Comparison of ENCODE assay signal across 17 cellular contexts in the genomic region with DNA sequence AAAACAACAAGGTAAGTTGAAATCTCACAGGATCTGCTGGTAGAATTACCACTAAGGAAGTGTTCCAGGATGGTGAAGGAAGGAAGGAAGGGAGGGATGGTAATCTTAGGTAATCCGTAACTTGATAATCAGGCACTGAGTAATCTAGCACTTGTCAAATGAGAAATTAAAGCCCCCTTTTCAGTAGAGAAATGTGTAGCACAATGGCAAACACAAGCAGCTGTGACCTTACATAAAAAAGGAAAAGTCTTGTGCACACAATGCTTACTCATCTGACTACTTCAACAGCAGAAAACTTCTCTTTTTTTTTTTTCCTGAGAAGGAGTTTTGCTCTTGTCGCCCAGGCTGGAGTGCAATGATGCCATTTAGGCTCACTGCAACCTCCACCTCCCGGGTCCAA. TPM values are rescaled to one million over a fixed set of nuclear protein-coding genes. Genes with fewer than 3 reads are reported as not detected.
DNase-seq lines count a peak whose midpoint lies in the region; ATAC-seq, FAIRE-seq and TF ChIP-seq lines count a peak whose summit lies in the region.
"Had no signal": no experiment of that assay in that cellular context is flagged by ENCODE, and none has a peak within 500 bp of the region (broad histone marks: within the 10 kb centered on the region; RNA-seq: fewer than 3 reads in every experiment).

No MANE protein-coding gene starts in this region.

- no peak for ATAC-seq in effector memory CD8-positive, alpha-beta T cell (replicated peaks)
- ATAC-seq in GM18858 (IDR thresholded peaks at IDR 0.05; ENCODE audit: unreplicated experiment): no peak
- ATAC-seq in GM19035 (IDR thresholded peaks at IDR 0.05; ENCODE audit: unreplicated experiment): no peak
- ATAC-seq: mucosa of descending colon had no signal

- dilution Hi-C loops in mammary epithelial cell (cut with HindIII; ENCODE audit: low sequenced_read_pairs): no loop called here

- H3K4me1 ChIP-seq in OCI-LY3 (ENCODE audit: low read length) (peaks cover 14% of the 10 kb centered on the region), mammary epithelial cell (ENCODE audit: insufficient read depth, low read length) (no peaks in the 10 kb centered on the region)
- H3K4me1 ChIP-seq: BE2C, prostate gland, SJSA1 had no signal

- no peak for TF ChIP-seq CTCF in CD14-positive monocyte (IDR thresholded peaks at IDR 0.05)
- no peak for TF ChIP-seq CTCF in OCI-LY3 (IDR thresholded peaks at IDR 0.05; ENCODE audit: low read depth, low read length)
- TF ChIP-seq CTCF in mammary epithelial cell (conservative IDR thresholded peaks at IDR 0.05 in 1 of 2, IDR thresholded peaks at IDR 0.05 in 1 of 2; ENCODE audit: extremely low read depth in 1 of 2, insufficient read depth in 1 of 2, low read depth in 1 of 2, low read length in 2 of 2): no peak

- H3K4me3 ChIP-seq in OCI-LY3 (ENCODE audit: low read length): no peak overlapping the region
- no peak overlapping the region for H3K4me3 ChIP-seq in mammary epithelial cell (replicated peaks in 1 of 3; ENCODE audit: insufficient read depth in 1 of 3, low read depth in 2 of 3, low read length in 3 of 3)
- H3K4me3 ChIP-seq: mucosa of descending colon, prostate gland, SJSA1, stomach had no signal

- H4K20me1 ChIP-seq in OCI-LY3 (ENCODE audit: insufficient read depth, low read length): no peaks in the 10 kb centered on the region
- no peaks in the 10 kb centered on the region for H4K20me1 ChIP-seq in mammary epithelial cell (ENCODE audit: insufficient read depth, low read length)

- H3K4me1 Mint-ChIP-seq in CD14-positive monocyte: peaks cover 18% of the 10 kb centered on the region
- H3K4me1 Mint-ChIP-seq in effector memory CD8-positive, alpha-beta T cell (ENCODE audit: low read depth in 2 of 2): peaks cover 1 to 6% of the 10 kb centered on the region in 2 donors

- CTCF ChIA-PET in mammary epithelial cell (lab: Charles Lee; ENCODE audit: low non-redundant PET): no interaction called here

- no peaks in the 10 kb centered on the region for H3K9me3 ChIP-seq in OCI-LY3 (ENCODE audit: insufficient read depth, low read length)
- H3K9me3 ChIP-seq in mammary epithelial cell (replicated peaks; ENCODE audit: insufficient read depth, low read length): no peaks in the 10 kb centered on the region
- H3K9me3 ChIP-seq: BE2C, mucosa of descending colon, prostate gland, SJSA1, stomach had no signal

- WGBS in mammary epithelial cell (ENCODE audit: low coverage, missing lambda C conversion rate): 90% methylated on average over 3 of the region's 3 CpGs

- H3K27me3 ChIP-seq in OCI-LY3 (ENCODE audit: low read depth, low read length) (no peaks in the 10 kb centered on the region), mammary epithelial cell (ENCODE audit: insufficient read depth, low read length) (no peaks in the 10 kb centered on the region)
- H3K27me3 ChIP-seq: BE2C, SJSA1, stomach had no signal

- H3K4me2 ChIP-seq in OCI-LY3 (ENCODE audit: low read length): peak overlapping the region; percentile 50
- H3K4me2 ChIP-seq in mammary epithelial cell (ENCODE audit: insufficient read depth, low read depth, low read length): no peak overlapping the region

- H3K9me3 Mint-ChIP-seq in CD14-positive monocyte: no peaks in the 10 kb centered on the region
- H3K9me3 Mint-ChIP-seq in effector memory CD8-positive, alpha-beta T cell: no peaks in the 10 kb centered on the region

- in situ Hi-C loops in mammary epithelial cell (cut with MboI; ENCODE audit: low sequenced_read_pairs in 2 of 2): no loop called here

- H2AFZ ChIP-seq in OCI-LY3 (ENCODE audit: low read depth, low read length): no peak overlapping the region
- no peak overlapping the region for H2AFZ ChIP-seq in mammary epithelial cell (ENCODE audit: low read depth, low read length)

- H3K79me2 ChIP-seq in OCI-LY3 (ENCODE audit: low read length) (no peaks in the 10 kb centered on the region), mammary epithelial cell (ENCODE audit: insufficient read depth, low read length) (no peaks in the 10 kb centered on the region)

- TF ChIP-seq POLR2A in GM12891 (IDR thresholded peaks at IDR 0.05; ENCODE audit: low read depth, low read length): no peak

- H3K27me3 Mint-ChIP-seq in CD14-positive monocyte (ENCODE audit: low read depth in 3 of 3): no peaks in the 10 kb centered on the region
- H3K27me3 Mint-ChIP-seq in effector memory CD8-positive, alpha-beta T cell: no peaks in the 10 kb centered on the region
- H3K27me3 Mint-ChIP-seq: activated naive CD8-positive, alpha-beta T cell had no signal

- no peak for DNase-seq in CD14-positive monocyte (ENCODE audit: low spot score)
- no peak for DNase-seq in GM12891 (ENCODE audit: insufficient read length, low spot score)
- no peak for DNase-seq in effector memory CD8-positive, alpha-beta T cell
- no peak for DNase-seq in Ammon's horn (ENCODE audit: low spot score)
- DNase-seq in mammary epithelial cell: no peak
- DNase-seq: activated CD4-positive, alpha-beta T cell treated with anti-CD3 and anti-CD28 coated beads for 4 hours; BE2C; mucosa of descending colon; stomach had no signal

- H3K36me3 ChIP-seq in OCI-LY3 (replicated peaks; ENCODE audit: low read depth, low read length) (peaks cover 2% of the 10 kb centered on the region), mammary epithelial cell (ENCODE audit: insufficient read depth, low read length) (no peaks in the 10 kb centered on the region)
- H3K36me3 ChIP-seq: BE2C, prostate gland, SJSA1, stomach had no signal

- H3K4me3 Mint-ChIP-seq in CD14-positive monocyte: peak overlapping the region in 1 of 2 donors; percentile 33
- H3K4me3 Mint-ChIP-seq in effector memory CD8-positive, alpha-beta T cell: no peak overlapping the region
- H3K4me3 Mint-ChIP-seq: activated naive CD8-positive, alpha-beta T cell had no signal

- intact Hi-C loops in CD14-positive monocyte (cut with micrococcal nuclease) (no loop called here), mammary epithelial cell (cut with micrococcal nuclease) (no loop called here)

- no peaks in the 10 kb centered on the region for H3K36me3 Mint-ChIP-seq in CD14-positive monocyte
- H3K36me3 Mint-ChIP-seq in effector memory CD8-positive, alpha-beta T cell (ENCODE audit: insufficient read depth): peaks cover 3% of the 10 kb centered on the region

- H3K27ac Mint-ChIP-seq in CD14-positive monocyte: peak overlapping the region; percentile 55 to 89 (median 77)
- peak overlapping the region; percentile 7 to 17 for H3K27ac Mint-ChIP-seq in effector memory CD8-positive, alpha-beta T cell
- H3K27ac Mint-ChIP-seq: activated naive CD8-positive, alpha-beta T cell had no signal

- no TSS peak for BruUV-seq in mammary epithelial cell (replicated peaks; lab: Mats Ljungman, UMichigan)

- H3K9ac ChIP-seq in OCI-LY3 (ENCODE audit: low read length): peak overlapping the region; percentile 8; the same call in 1 of the 2 replicates
- no peak overlapping the region for H3K9ac ChIP-seq in mammary epithelial cell (ENCODE audit: insufficient read depth, low read length)

- peak overlapping the region; percentile 69 for H3K27ac ChIP-seq in OCI-LY3 (ENCODE audit: low read length)
- no peak overlapping the region for H3K27ac ChIP-seq in mammary epithelial cell (ENCODE audit: insufficient read depth, low read depth, low read length)
- H3K27ac ChIP-seq: prostate gland, SJSA1, stomach had no signal

- FAIRE-seq in GM12891 (lab: Jason Lieb, UNC): no peak

TF ChIP-seq in GM12891, 5 proteins besides CTCF, POLR2A, EP300 and RAD21:
- 0 out of 2 replicates have a peak, but pooled peaks have one; percentile 26 for TF ChIP-seq SPI1 (IDR thresholded peaks at IDR 0.05; ENCODE audit: low read depth, low read length)
- TF ChIP-seq POLR2AphosphoS5 (IDR thresholded peaks at IDR 0.05; ENCODE audit: low read depth, low read length): no peak

RNA-seq across cellular contexts. Expression of a gene that starts 6.1 kb away (rescaled TPM):
- polyA plus RNA-seq in CD14-positive monocyte (not detected), mammary epithelial cell (not detected)
- polyA plus RNA-seq in GM12891 (2012; ENCODE audit: low read depth, missing spikeins): not detected
- total RNA-seq in mammary epithelial cell: under 1 TPM in 1 of 2 donors, not detected in 1; under 0.01 TPM
- not detected for polyA minus RNA-seq in mammary epithelial cell
- total RNA-seq: SJSA1 had no signal
- polyA plus RNA-seq: stomach had no signal

RNA-seq across cellular contexts. Expression of a gene that starts 43.1 kb away (rescaled TPM):
- 1,000 to 10,000 TPM; 1,153 to 1,159 TPM for polyA plus RNA-seq in CD14-positive monocyte
- 409 TPM for polyA plus RNA-seq in GM12891 (2012; ENCODE audit: low read depth, missing spikeins)
- 100 to 1,000 TPM; 330 to 550 TPM for total RNA-seq in mammary epithelial cell
- polyA plus RNA-seq in mammary epithelial cell: 440 TPM
- polyA minus RNA-seq in mammary epithelial cell: 266 TPM

RNA-seq across cellular contexts. Expression of a gene that starts 57.3 kb away (rescaled TPM):
- polyA plus RNA-seq in CD14-positive monocyte (not detected), mammary epithelial cell (not detected)
- polyA plus RNA-seq in GM12891 (2012; ENCODE audit: low read depth, missing spikeins): not detected
- total RNA-seq in mammary epithelial cell: not detected
- polyA minus RNA-seq in mammary epithelial cell: not detected
- total RNA-seq: fibroblast of villous mesenchyme, mucosa of descending colon, NCI-H460, prostate gland, SJSA1, stomach had no signal
- polyA plus RNA-seq: stomach had no signal
